9 cellular contexts compared by ENCODE assay signal in genomic region chr17:80195671-80196529, GRCh38. TPM values are rescaled to one million over a fixed set of nuclear protein-coding genes. Genes with fewer than 3 reads are reported as not detected.
DNase-seq lines count a peak whose midpoint lies in the region; ATAC-seq and TF ChIP-seq lines count a peak whose summit lies in the region.
"Had no signal": no experiment of that assay in that cellular context is flagged by ENCODE, and none has a peak within 500 bp of the region (broad histone marks: within the 10 kb centered on the region; RNA-seq: fewer than 3 reads in every experiment).

No MANE protein-coding gene starts in this region.

- DNase-seq in NCI-H1417 (lab: John Stamatoyannopoulos, UW) (peak in 2 of 3 experiments; percentile 17 to 48), NCI-H1417 treated with DMSO at 0.1 percent for 48 hours (lab: John Stamatoyannopoulos, UW) (no peak), UCSD-AML1 (lab: John Stamatoyannopoulos, UW; ENCODE audit: unreplicated experiment) (peak; percentile 37), body of pancreas (no peak), nephron progenitor cell (peak; percentile 50), upper lobe of right lung (no peak), NCI-H1930 (lab: John Stamatoyannopoulos, UW) (no peak)

- H3K27me3 Mint-ChIP-seq in nephron progenitor cell (ENCODE audit: low read depth, poor library complexity): peaks cover under 1% of the 10 kb centered on the region

- no peak overlapping the region for H3K4me3 Mint-ChIP-seq in nephron progenitor cell

- peak; percentile 12 to 73 (median 52) for TF ChIP-seq CTCF in body of pancreas (IDR thresholded peaks at IDR 0.05)
- peak; percentile 96 for TF ChIP-seq CTCF in nephron progenitor cell (IDR thresholded peaks at IDR 0.05)
- TF ChIP-seq CTCF in upper lobe of right lung (IDR thresholded peaks at IDR 0.05): peak; percentile 95

- H3K4me3 ChIP-seq in body of pancreas: no peak overlapping the region
- no peak overlapping the region for H3K4me3 ChIP-seq in upper lobe of right lung
- H3K4me3 ChIP-seq: BLaER1 treated with 17β-estradiol and CSF1 and Interleukin-3, amounts not matched to agents 10 nM and 100 nM had no signal

- no peak overlapping the region for H3K27ac Mint-ChIP-seq in nephron progenitor cell

- no peaks in the 10 kb centered on the region for H3K9me3 ChIP-seq in body of pancreas
- H3K9me3 ChIP-seq in upper lobe of right lung: no peaks in the 10 kb centered on the region

- H3K4me1 Mint-ChIP-seq in nephron progenitor cell: peaks cover 48% of the 10 kb centered on the region

- H3K36me3 Mint-ChIP-seq in nephron progenitor cell (ENCODE audit: low read depth): no peaks in the 10 kb centered on the region

- intact Hi-C loops in body of pancreas (cut with DNase I): no loop called here
- intact Hi-C loops in upper lobe of right lung (cut with DNase I): no loop called here

- H3K4me1 ChIP-seq in body of pancreas: peaks cover 10% of the 10 kb centered on the region
- peaks cover 9% of the 10 kb centered on the region for H3K4me1 ChIP-seq in upper lobe of right lung

- H3K9me3 Mint-ChIP-seq in nephron progenitor cell: no peaks in the 10 kb centered on the region

- WGBS in body of pancreas, 2 donors: 50% methylated on average over 21 to 27 of the region's 27 CpGs

- ATAC-seq in body of pancreas (no peak), upper lobe of right lung (peak; percentile 60), GM18867 (IDR thresholded peaks at IDR 0.05; ENCODE audit: unreplicated experiment) (no peak)

- no peaks in the 10 kb centered on the region for H3K27me3 ChIP-seq in body of pancreas
- H3K27me3 ChIP-seq in upper lobe of right lung: no peaks in the 10 kb centered on the region

- H3K36me3 ChIP-seq in body of pancreas (replicated peaks in 1 of 2; ENCODE audit: insufficient read depth in 1 of 2, low read depth in 2 of 2) (no peaks in the 10 kb centered on the region), upper lobe of right lung (no peaks in the 10 kb centered on the region)
- H3K36me3 ChIP-seq: BLaER1 treated with 17β-estradiol and CSF1 and Interleukin-3, amounts not matched to agents 10 nM and 100 nM had no signal

- H3K27ac ChIP-seq in body of pancreas (no peak overlapping the region), upper lobe of right lung (no peak overlapping the region)
- H3K27ac ChIP-seq: BLaER1 treated with 17β-estradiol and CSF1 and Interleukin-3, amounts not matched to agents 10 nM and 100 nM had no signal

- no peak for TF ChIP-seq POLR2A in body of pancreas (IDR thresholded peaks at IDR 0.05)

RNA-seq across cellular contexts. Expression of gene SGSH, which starts 24.2 kb away (rescaled TPM):
- 10 to 100 TPM; 29.6 to 42.8 TPM for total RNA-seq in body of pancreas
- total RNA-seq in upper lobe of right lung: 59.8 TPM

RNA-seq across cellular contexts. Expression of gene SLC26A11, which starts 24.3 kb away (rescaled TPM):
- total RNA-seq in body of pancreas (10 to 100 TPM in 1 of 2 donors, 1 to 10 TPM in 1; 7.5 to 11.5 TPM), upper lobe of right lung (51.6 TPM)

RNA-seq across cellular contexts. Expression of gene CARD14, which starts 26.1 kb away (rescaled TPM):
- total RNA-seq in body of pancreas (not detected), upper lobe of right lung (1.1 TPM)

RNA-seq across cellular contexts. Expression of gene EIF4A3, which starts 49.0 kb away (rescaled TPM):
- total RNA-seq in body of pancreas: 10 to 100 TPM; 16.8 to 40.7 TPM
- 56.0 TPM for total RNA-seq in upper lobe of right lung

Comparison
In these comparisons a context has a peak if more than half of its experiments do, and no peak if none do; other contexts are left out.
1. DNase-seq: peak in NCI-H1417 (2 of 3), UCSD-AML1 (single experiment) and nephron progenitor cell (single experiment); none in NCI-H1417 treated with DMSO at 0.1 percent for 48 hours (single experiment), body of pancreas (0 of 4), upper lobe of right lung (single experiment) and NCI-H1930 (0 of 2).
2. Peak in every context shown above with its lines, with median percentiles within 50 percentile points of each other: CTCF ChIP-seq.